Comparison of ENCODE assay signal across 30 cellular contexts in the genomic region with DNA sequence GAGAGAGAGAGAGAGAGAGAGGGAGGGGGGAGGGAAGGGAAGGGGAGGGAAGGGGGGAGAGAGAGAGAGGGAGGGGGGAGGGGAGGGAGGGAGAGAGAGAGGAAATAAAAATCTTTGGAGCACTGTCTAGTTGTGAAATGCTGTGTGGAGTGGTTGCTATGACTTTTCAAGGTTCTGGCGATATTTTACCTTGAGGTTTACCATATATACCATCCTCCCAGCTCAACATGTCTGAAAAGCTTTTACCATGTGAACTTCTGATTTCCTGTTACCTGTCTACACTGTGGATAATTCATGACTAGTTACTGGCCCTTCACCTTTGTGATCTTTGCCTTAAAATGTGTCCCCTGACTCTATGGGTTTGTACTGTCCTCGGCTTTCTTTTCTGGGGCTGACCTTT. TPM values are rescaled to one million over a fixed set of nuclear protein-coding genes. Genes with fewer than 3 reads are reported as not detected.
DNase-seq lines count a peak whose midpoint lies in the region; ATAC-seq, FAIRE-seq and TF ChIP-seq lines count a peak whose summit lies in the region.
"Had no signal": no experiment of that assay in that cellular context is flagged by ENCODE, and none has a peak within 500 bp of the region (broad histone marks: within the 10 kb centered on the region; RNA-seq: fewer than 3 reads in every experiment).

No MANE protein-coding gene starts in this region.

- no peaks in the 10 kb centered on the region for H4K20me1 ChIP-seq in K562 (replicated peaks; ENCODE audit: control insufficient read depth, insufficient read depth, low read length)
- H4K20me1 ChIP-seq: BLaER1 had no signal

- WGBS in K562 (ENCODE audit: insufficient coverage, low coverage, missing lambda C conversion rate): 21% methylated on average over 2 of the region's 2 CpGs

- H3K9ac ChIP-seq in K562 (ENCODE audit: insufficient read depth in 1 of 2, low read depth in 2 of 2, low read length in 2 of 2): no peak overlapping the region
- H3K9ac ChIP-seq: BLaER1, KMS-11 had no signal

- no TSS peak for BruUV-seq in Caco-2 (replicated peaks; lab: Mats Ljungman, UMichigan)
- BruUV-seq in K562 (replicated peaks; lab: Mats Ljungman, UMichigan): no TSS peak

- no peak overlapping the region for H3K4me2 ChIP-seq in K562 (ENCODE audit: insufficient read depth, low read length)
- H3K4me2 ChIP-seq: BLaER1, KMS-11 had no signal

- H3K4me3 ChIP-seq in Caco-2 (ENCODE audit: low read depth, low read length) (no peak overlapping the region), K562 (no peak overlapping the region)
- H3K4me3 ChIP-seq in Jurkat, Clone E6-1 (ENCODE audit: low read length): no peak overlapping the region
- H3K4me3 ChIP-seq: BLaER1, GM12878 had no signal

- peak overlapping the region; percentile 19 for H3K27ac Mint-ChIP-seq in Caco-2 (ENCODE audit: unreplicated experiment)
- peak overlapping the region; percentile 81 for H3K27ac Mint-ChIP-seq in nephron progenitor cell
- H3K27ac Mint-ChIP-seq: T-cell had no signal

- no peak for ATAC-seq in K562
- ATAC-seq in GM18498 (IDR thresholded peaks at IDR 0.05; ENCODE audit: unreplicated experiment): no peak
- ATAC-seq in HG02763 (IDR thresholded peaks at IDR 0.05; ENCODE audit: unreplicated experiment): no peak
- no peak for ATAC-seq in HG03159 (IDR thresholded peaks at IDR 0.05; ENCODE audit: unreplicated experiment)
- ATAC-seq: GM12878, HCT116, Panc1, T-cell had no signal

- intact Hi-C loops in Caco-2 (cut with micrococcal nuclease; ENCODE audit: unreplicated experiment): no loop called here
- intact Hi-C loops in K562 (cut with micrococcal nuclease): no loop called here

- H3K4me3 Mint-ChIP-seq in Caco-2 (ENCODE audit: unreplicated experiment) (no peak overlapping the region), nephron progenitor cell (no peak overlapping the region)
- H3K4me3 Mint-ChIP-seq: CD4-positive, CD25-positive, alpha-beta regulatory T cell; T-cell had no signal

- TF ChIP-seq RAD21 in K562 (CRISPR knock-in tag; conservative IDR thresholded peaks at IDR 0.05 in 1 of 2, IDR thresholded peaks at IDR 0.05 in 1 of 2): no peak

- no peaks in the 10 kb centered on the region for H3K36me3 Mint-ChIP-seq in Caco-2 (ENCODE audit: insufficient read depth, unreplicated experiment)
- peaks cover 4% of the 10 kb centered on the region for H3K36me3 Mint-ChIP-seq in nephron progenitor cell (ENCODE audit: low read depth)
- H3K36me3 Mint-ChIP-seq: CD4-positive, CD25-positive, alpha-beta regulatory T cell; T-cell had no signal

- TF ChIP-seq EP300 in K562 (IDR thresholded peaks at IDR 0.05; ENCODE audit: low read length): no peak

- no peaks in the 10 kb centered on the region for H3K79me2 ChIP-seq in K562 (ENCODE audit: control insufficient read depth, insufficient read depth, low read length)

- H3K4me1 Mint-ChIP-seq in Caco-2 (ENCODE audit: low read depth, unreplicated experiment) (peaks cover 25% of the 10 kb centered on the region), nephron progenitor cell (peaks cover 80% of the 10 kb centered on the region)
- H3K4me1 Mint-ChIP-seq: CD4-positive, CD25-positive, alpha-beta regulatory T cell had no signal

- H2AFZ ChIP-seq in K562 (ENCODE audit: low read depth, low read length): peak overlapping the region; percentile 56

- no peak for TF ChIP-seq POLR2A in K562 (conservative IDR thresholded peaks at IDR 0.05)

- TF ChIP-seq CTCF in Caco-2 (IDR thresholded peaks at IDR 0.05; ENCODE audit: insufficient read depth in 1 of 2, low read depth in 1 of 2, low read length in 1 of 2, severe bottlenecking in 1 of 2, unreplicated experiment in 1 of 2) (no peak), K562 (IDR thresholded peaks at IDR 0.05 in 2 of 3, conservative IDR thresholded peaks at IDR 0.05 in 1 of 3; ENCODE audit: insufficient read depth in 2 of 3, low read depth in 1 of 3, low read length in 3 of 3) (no peak), nephron progenitor cell (IDR thresholded peaks at IDR 0.05) (no peak)

- DNase-seq in Caco-2 (no peak), K562 (ENCODE audit: extremely low read depth in 1 of 4, low spot score in 3 of 4) (no peak), nephron progenitor cell (no peak), islet precursor cell (no peak)
- peak; percentile 45 for DNase-seq in Jurkat, Clone E6-1 (ENCODE audit: low read depth, low spot score)
- DNase-seq: CD4-positive, CD25-positive, alpha-beta regulatory T cell; NCI-H1092 treated with DMSO at 0.1 percent for 48 hours; NCI-H1436 treated with DMSO at 0.1 percent for 48 hours; NCI-H187 treated with DMSO at 0.1 percent for 48 hours; NCI-H2171 treated with DMSO at 0.1 percent for 48 hours; NCI-H345; NCI-H510A treated with DMSO at 0.1 percent for 48 hours; NCI-H774; SHP77; T-cell had no signal

- POLR2A ChIA-PET in Caco-2 (lab: Charles Lee): no interaction called here
- POLR2A ChIA-PET in K562 (lab: Yijun Ruan, JAX): no interaction called here

- no peaks in the 10 kb centered on the region for H3K9me1 ChIP-seq in K562 (ENCODE audit: control insufficient read depth, insufficient read depth, low read length)

- H3K27me3 Mint-ChIP-seq in Caco-2 (ENCODE audit: insufficient read depth, unreplicated experiment): no peaks in the 10 kb centered on the region
- peaks cover 17% of the 10 kb centered on the region for H3K27me3 Mint-ChIP-seq in nephron progenitor cell (ENCODE audit: low read depth, poor library complexity)
- H3K27me3 Mint-ChIP-seq: CD4-positive, CD25-positive, alpha-beta regulatory T cell had no signal

- H3K27ac ChIP-seq in K562 (ENCODE audit: extremely low read depth, low read depth, low read length): no peak overlapping the region
- H3K27ac ChIP-seq: BLaER1, KMS-11, RWPE1 had no signal

- no peak for FAIRE-seq in K562 (lab: Jason Lieb, UNC)
- FAIRE-seq: A204.1, D721Med, G401.6, GM12878 had no signal

- H3K27me3 ChIP-seq in Caco-2 (replicated peaks; ENCODE audit: control insufficient read depth, insufficient read depth, low read length) (no peaks in the 10 kb centered on the region), K562 (ENCODE audit: control insufficient read depth in 2 of 2, insufficient read depth in 2 of 2, low read length in 2 of 2) (no peaks in the 10 kb centered on the region)
- H3K27me3 ChIP-seq: BLaER1 had no signal

- CTCF ChIA-PET in Caco-2 (lab: Charles Lee) (no interaction called here), K562 (lab: Yijun Ruan, JAX; ENCODE audit: low intra/inter-chr PET ratio) (no interaction called here)

- H3K9me3 Mint-ChIP-seq in Caco-2 (ENCODE audit: unreplicated experiment) (no peaks in the 10 kb centered on the region), nephron progenitor cell (peaks cover 18% of the 10 kb centered on the region)
- H3K9me3 Mint-ChIP-seq: CD4-positive, CD25-positive, alpha-beta regulatory T cell; T-cell had no signal

- H3K9me3 ChIP-seq in Caco-2: no peaks in the 10 kb centered on the region
- no peaks in the 10 kb centered on the region for H3K9me3 ChIP-seq in K562 (replicated peaks; ENCODE audit: control insufficient read depth, insufficient read depth, low read depth, low read length)

- no peaks in the 10 kb centered on the region for H3K4me1 ChIP-seq in Caco-2
- H3K4me1 ChIP-seq in K562 (replicated peaks in 1 of 2; ENCODE audit: control insufficient read depth in 2 of 2, insufficient read depth in 2 of 2, low read length in 2 of 2): peaks cover 8 to 15% of the 10 kb centered on the region in 2 experiments; a peak in 4 of 5 replicates

- H3K36me3 ChIP-seq in Caco-2 (ENCODE audit: control insufficient read depth, insufficient read depth, low read length): no peaks in the 10 kb centered on the region
- H3K36me3 ChIP-seq in K562 (ENCODE audit: control insufficient read depth, insufficient read depth, low read length): no peaks in the 10 kb centered on the region
- H3K36me3 ChIP-seq: BLaER1 had no signal

- in situ Hi-C loops in K562 (cut with MboI): no loop called here

TF ChIP-seq in K562, 482 proteins besides CTCF, POLR2A, EP300 and RAD21:
- TF ChIP-seq TEAD2 (tag; IDR thresholded peaks at IDR 0.05) (no peak), ZNF280B (CRISPR knock-in tag; IDR thresholded peaks at IDR 0.05) (no peak), FOXA1 (IDR thresholded peaks at IDR 0.05; ENCODE audit: borderline replicate concordance) (no peak), HNRNPK (IDR thresholded peaks at IDR 0.05; ENCODE audit: low read depth, low read length, poor library complexity, severe bottlenecking) (peak; percentile 40), SUPT5H (IDR thresholded peaks at IDR 0.05) (no peak)

RNA-seq across cellular contexts. Expression of gene SERP2, which starts 38.2 kb away (rescaled TPM):
- not detected in 2 replicates for total RNA-seq in Caco-2 (2022)
- polyA plus RNA-seq in Jurkat, Clone E6-1 (2012; ENCODE audit: insufficient read depth, insufficient read length): not detected
- not detected in 2 replicates for total RNA-seq in K562 (2011; cell fraction: chromatin; rRNA removed; ENCODE audit: low replicate concordance)
- not detected in 2 replicates for total RNA-seq in K562 (2011; cell fraction: nucleolus; rRNA removed)
- total RNA-seq in K562 (2011; cell fraction: nucleoplasm; rRNA removed): not detected in 2 replicates
- not detected in 2 replicates for total RNA-seq in K562 (2014; rRNA removed)
- total RNA-seq in K562 (2014; rRNA removed; fragmentation: Illumina TruSeq; extraction: Trizol): not detected in 2 replicates
- not detected in 2 replicates for total RNA-seq in K562 (2015; rRNA removed; fragmentation: Illumina TruSeq; extraction: Trizol)
- not detected in 2 replicates for total RNA-seq in K562 (2021)
- not detected in 2 replicates for polyA plus RNA-seq in K562 (2011; rRNA removed)
- polyA plus RNA-seq in K562 (2011; cell fraction: cytosol; rRNA removed): not detected in 2 replicates
- not detected in 2 replicates for polyA plus RNA-seq in K562 (2011; cell fraction: nucleus; rRNA removed)
- polyA plus RNA-seq in K562 (2012): not detected in 2 replicates
- polyA plus RNA-seq in K562 (2014; fragmentation: Illumina TruSeq; extraction: Trizol): not detected in 2 replicates
- polyA plus RNA-seq in K562 (2014; fragmentation: Nextera tagmentation; extraction: Ambion mirVana): not detected
- polyA plus RNA-seq in K562 (2014; rRNA removed): 0.13 TPM in 1 of 2 replicates, not detected in the other
- polyA minus RNA-seq in K562 (2011; rRNA and poly(A)+ RNA removed): not detected in 2 replicates
- not detected in 2 replicates for polyA minus RNA-seq in K562 (2011; cell fraction: cytosol; rRNA and poly(A)+ RNA removed)
- not detected in 2 replicates for polyA minus RNA-seq in K562 (2011; cell fraction: nucleus; rRNA and poly(A)+ RNA removed)
- total RNA-seq: CD4-positive, CD25-positive, alpha-beta regulatory T cell; GM12878; H4; HT1080; SK-MEL-5 had no signal
- polyA plus RNA-seq: GM12878 had no signal
